18 cellular contexts compared by ENCODE assay signal in the genomic region with DNA sequence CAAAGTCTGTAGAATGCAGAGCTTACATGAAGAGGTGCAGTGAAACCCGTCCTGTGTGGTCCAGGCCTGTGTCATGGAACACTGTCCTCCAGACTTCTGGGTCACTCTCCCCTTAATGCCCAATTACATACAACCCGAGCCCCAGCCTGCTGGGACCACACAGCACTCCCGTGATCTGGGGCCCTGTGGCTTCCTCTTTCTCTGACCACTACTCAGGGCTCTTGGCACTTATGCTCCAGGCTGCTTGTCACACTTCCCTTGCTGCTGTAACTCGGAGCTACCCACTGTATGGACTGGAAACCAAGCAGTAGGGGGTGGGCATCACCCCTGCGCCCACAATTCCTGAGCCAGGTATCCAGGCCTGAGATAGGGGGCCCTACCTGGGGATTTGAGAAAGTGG. TPM values are rescaled to one million over a fixed set of nuclear protein-coding genes. Genes with fewer than 3 reads are reported as not detected.
DNase-seq lines count a peak whose midpoint lies in the region; ATAC-seq and TF ChIP-seq lines count a peak whose summit lies in the region.
"Had no signal": no experiment of that assay in that cellular context is flagged by ENCODE, and none has a peak within 500 bp of the region (broad histone marks: within the 10 kb centered on the region; RNA-seq: fewer than 3 reads in every experiment).

No MANE protein-coding gene starts in this region.

- H3K9me3 Mint-ChIP-seq in natural killer cell: no peaks in the 10 kb centered on the region
- H3K9me3 Mint-ChIP-seq: activated naive CD8-positive, alpha-beta T cell treated with anti-CD3 and anti-CD28 coated beads for 36 hours; central memory CD8-positive, alpha-beta T cell; memory B cell had no signal

- 66% methylated on average over 2 of the region's 5 CpGs for WGBS in esophagus muscularis mucosa

- ATAC-seq in natural killer cell (peak in 2 of 3 donors; percentile 36 to 58), GM21526 (IDR thresholded peaks at IDR 0.05; ENCODE audit: low FRiP score, unreplicated experiment) (no peak)

- H3K9me3 ChIP-seq in esophagus muscularis mucosa: no peaks in the 10 kb centered on the region
- no peaks in the 10 kb centered on the region for H3K9me3 ChIP-seq in SJCRH30 (replicated peaks)

- H3K27ac ChIP-seq in esophagus muscularis mucosa (replicated peaks in 1 of 4): no peak overlapping the region
- H3K27ac ChIP-seq in SJCRH30: no peak overlapping the region
- H3K27ac ChIP-seq: VCaP had no signal

- H3K4me1 ChIP-seq in esophagus muscularis mucosa (no peaks in the 10 kb centered on the region), SJCRH30 (no peaks in the 10 kb centered on the region)

- no peak overlapping the region for H3K4me3 Mint-ChIP-seq in natural killer cell
- H3K4me3 Mint-ChIP-seq: activated naive CD8-positive, alpha-beta T cell treated with anti-CD3 and anti-CD28 coated beads for 36 hours; central memory CD8-positive, alpha-beta T cell; memory B cell had no signal

- no peak for TF ChIP-seq POLR2A in esophagus muscularis mucosa (IDR thresholded peaks at IDR 0.05; ENCODE audit: low read depth)

- intact Hi-C loops in esophagus muscularis mucosa (cut with DNase I): no loop called here
- intact Hi-C loops in natural killer cell (cut with micrococcal nuclease): no loop called here

- no peak for TF ChIP-seq EP300 in esophagus muscularis mucosa (IDR thresholded peaks at IDR 0.05)

- no peak overlapping the region for H3K4me3 ChIP-seq in esophagus muscularis mucosa
- no peak overlapping the region for H3K4me3 ChIP-seq in SJCRH30

- H3K27me3 ChIP-seq in esophagus muscularis mucosa (no peaks in the 10 kb centered on the region), SJCRH30 (peaks cover 8% of the 10 kb centered on the region; the same call in 1 of the 2 replicates)

- DNase-seq in AML-193 (lab: John Stamatoyannopoulos, UW) (peak; percentile 28 to 58), NOMO-1 treated with DMSO at 0.1 percent for 48 hours (lab: John Stamatoyannopoulos, UW; ENCODE audit: unreplicated experiment) (peak; percentile 78), esophagus muscularis mucosa (ENCODE audit: extremely low spot score) (peak; percentile 92), natural killer cell (peak; percentile 11), SJCRH30 (no peak), NAMALWA (ENCODE audit: low spot score) (no peak), cerebellar nuclear complex (lab: John Stamatoyannopoulos, UW) (no peak)
- DNase-seq: activated CD8-positive, alpha-beta memory T cell treated with anti-CD3 and anti-CD28 coated beads, Interleukin-2, amount 50 U/mL, for 4 hours; activated naive CD8-positive, alpha-beta T cell treated with anti-CD3 and anti-CD28 coated beads for 36 hours; NCI-H524 treated with DMSO at 0.1 percent for 48 hours; stimulated activated CD4-positive, alpha-beta T cell treated with anti-CD3 and anti-CD28 coated beads, Interleukin-15, amount 100 ng/mL, for 24 hours had no signal

- peaks cover 5 to 12% of the 10 kb centered on the region in 2 donors for H3K27me3 Mint-ChIP-seq in natural killer cell (ENCODE audit: low read depth in 2 of 2)

- peaks cover 5 to 29% of the 10 kb centered on the region in 2 donors for H3K4me1 Mint-ChIP-seq in natural killer cell
- H3K4me1 Mint-ChIP-seq: activated naive CD8-positive, alpha-beta T cell treated with anti-CD3 and anti-CD28 coated beads for 36 hours; memory B cell had no signal

- no peak for TF ChIP-seq CTCF in esophagus muscularis mucosa (IDR thresholded peaks at IDR 0.05)
- TF ChIP-seq CTCF in natural killer cell (IDR thresholded peaks at IDR 0.05): no peak

- no peaks in the 10 kb centered on the region for H3K36me3 ChIP-seq in esophagus muscularis mucosa
- H3K36me3 ChIP-seq in SJCRH30: no peaks in the 10 kb centered on the region

- no peaks in the 10 kb centered on the region for H3K36me3 Mint-ChIP-seq in natural killer cell
- H3K36me3 Mint-ChIP-seq: activated naive CD8-positive, alpha-beta T cell treated with anti-CD3 and anti-CD28 coated beads for 36 hours; memory B cell had no signal

- no peak overlapping the region for H3K27ac Mint-ChIP-seq in natural killer cell
- H3K27ac Mint-ChIP-seq: activated naive CD8-positive, alpha-beta T cell treated with anti-CD3 and anti-CD28 coated beads for 36 hours; memory B cell had no signal

RNA-seq across cellular contexts. Expression of a gene that starts 10.3 kb away (rescaled TPM):
- total RNA-seq in esophagus muscularis mucosa (not detected), natural killer cell (not detected)
- not detected in 2 replicates for total RNA-seq in SJCRH30 (2014; rRNA removed; shearing (Covaris generic))
- total RNA-seq: epithelial cell of proximal tubule, osteoblast, urinary bladder had no signal

RNA-seq across cellular contexts. Expression of a gene that starts 23.5 kb away (rescaled TPM):
- total RNA-seq in esophagus muscularis mucosa (not detected), natural killer cell (1 to 10 TPM in 1 of 3 donors, under 1 TPM in 2; 0.65 to 1.2 (median 0.82) TPM)
- not detected in 2 replicates for total RNA-seq in SJCRH30 (2014; rRNA removed; shearing (Covaris generic))
- total RNA-seq: osteoblast, urinary bladder had no signal

RNA-seq across cellular contexts. Expression of a gene that starts 38.7 kb away (rescaled TPM):
- total RNA-seq in esophagus muscularis mucosa: 1 to 10 TPM; 1.6 to 2.6 (median 1.9) TPM
- total RNA-seq in natural killer cell: 1 to 10 TPM; 2.1 to 2.2 (median 2.2) TPM
- total RNA-seq in SJCRH30 (2014; rRNA removed; shearing (Covaris generic)): not detected in 2 replicates
- total RNA-seq: osteoblast had no signal

Comparison
In these comparisons a context has a peak if more than half of its experiments do, and no peak if none do; other contexts are left out.
1. DNase-seq: peak in AML-193 (2 of 2), NOMO-1 treated with DMSO at 0.1 percent for 48 hours (single experiment), esophagus muscularis mucosa (single experiment) and natural killer cell (single experiment); none in SJCRH30 (0 of 2), NAMALWA (single experiment) and cerebellar nuclear complex (0 of 2).